In genomic region chr7:25148772-25149575, GRCh38 we compare ENCODE assay signal across 17 cellular contexts. TPM values are rescaled to one million over a fixed set of nuclear protein-coding genes. Genes with fewer than 3 reads are reported as not detected.
DNase-seq lines count a peak whose midpoint lies in the region; ATAC-seq and TF ChIP-seq lines count a peak whose summit lies in the region.
"Had no signal": no experiment of that assay in that cellular context is flagged by ENCODE, and none has a peak within 500 bp of the region (broad histone marks: within the 10 kb centered on the region; RNA-seq: fewer than 3 reads in every experiment).

No MANE protein-coding gene starts in this region.

- peak; percentile 61 for ATAC-seq in HCT116
- no peak for ATAC-seq in foreskin keratinocyte
- no peak for ATAC-seq in HG03342 (IDR thresholded peaks at IDR 0.05; ENCODE audit: unreplicated experiment)
- ATAC-seq in GM19397 (IDR thresholded peaks at IDR 0.05; ENCODE audit: unreplicated experiment), result no peak
- ATAC-seq: activated naive CD4-positive, alpha-beta T cell treated with anti-CD3 and anti-CD28 coated beads, Interleukin-2, amount 50 U/mL, for 72 hours had no signal

- no peak for TF ChIP-seq POLR2A in HCT116 (IDR thresholded peaks at IDR 0.05; ENCODE audit: borderline replicate concordance, extremely low read depth, insufficient read depth, insufficient read length)

- TF ChIP-seq RAD21 in HCT116 (IDR thresholded peaks at IDR 0.05; ENCODE audit: low read depth), result no peak

- no peak overlapping the region for H3K4me3 ChIP-seq in HCT116 (replicated peaks in 1 of 2; ENCODE audit: low read depth in 1 of 2, low read length in 2 of 2)
- H3K4me3 ChIP-seq in PC-9, result no peak overlapping the region

- TF ChIP-seq CTCF in HCT116 (IDR thresholded peaks at IDR 0.05 in 2 of 3, conservative IDR thresholded peaks at IDR 0.05 in 1 of 3; ENCODE audit: borderline replicate concordance in 1 of 3, insufficient read depth in 1 of 3, low read depth in 2 of 3, low read length in 2 of 3) (no peak; a peak in 1 of 6 replicates), PC-9 (conservative IDR thresholded peaks at IDR 0.05) (peak; percentile 36; the same call in 1 of the 2 replicates), foreskin keratinocyte (conservative IDR thresholded peaks at IDR 0.05) (peak; percentile 13)

- intact Hi-C loops in HCT116 (cut with micrococcal nuclease), result no loop called here
- intact Hi-C loops in PC-9 (cut with micrococcal nuclease; ENCODE audit: unreplicated experiment), result no loop called here

- H2AFZ ChIP-seq in HCT116 (ENCODE audit: low read depth, low read length, poor library complexity, severe bottlenecking) (no peak overlapping the region), PC-9 (no peak overlapping the region)

- H3K9me2 ChIP-seq in HCT116 (ENCODE audit: insufficient read depth) (no peaks in the 10 kb centered on the region), PC-9 (ENCODE audit: insufficient read depth) (no peaks in the 10 kb centered on the region)

- no peak overlapping the region for H3K4me2 ChIP-seq in HCT116 (ENCODE audit: low read length)
- no peak overlapping the region for H3K4me2 ChIP-seq in PC-9

- H3K9me3 ChIP-seq in HCT116 (ENCODE audit: control insufficient read depth in 1 of 2, insufficient read depth in 1 of 2, low read depth in 1 of 2, low read length in 2 of 2), result no peaks in the 10 kb centered on the region
- no peaks in the 10 kb centered on the region for H3K9me3 ChIP-seq in PC-9 (ENCODE audit: insufficient read depth, low read depth)

- H3K36me3 ChIP-seq in HCT116 (ENCODE audit: control insufficient read depth in 1 of 2, insufficient read depth in 2 of 2, low read length in 2 of 2), result no peaks in the 10 kb centered on the region
- no peaks in the 10 kb centered on the region for H3K36me3 ChIP-seq in PC-9 (ENCODE audit: low read depth)

- CTCF ChIA-PET in HCT116 (lab: Charles Lee), result no interaction called here
- CTCF ChIA-PET in PC-9 (lab: Charles Lee), result no interaction called here

- POLR2A ChIA-PET in HCT116 (lab: Charles Lee) (no interaction called here), PC-9 (lab: Charles Lee; ENCODE audit: unreplicated experiment) (no interaction called here)

- H3K9ac ChIP-seq in HCT116 (ENCODE audit: low read length), result no peak overlapping the region

- H3F3A ChIP-seq in PC-9 (ENCODE audit: insufficient read depth, low read depth), result no peaks in the 10 kb centered on the region

- peak; percentile 17 for DNase-seq in DMS 273 (lab: John Stamatoyannopoulos, UW; ENCODE audit: unreplicated experiment)
- no peak for DNase-seq in DMS 273 treated with DMSO at 0.1 percent for 48 hours (lab: John Stamatoyannopoulos, UW)
- DNase-seq in HCT116 (ENCODE audit: low read depth, low spot score), result no peak
- no peak for DNase-seq in PC-9
- no peak for DNase-seq in foreskin keratinocyte
- no peak for DNase-seq in cortex of kidney (lab: John Stamatoyannopoulos, UW)
- DNase-seq: 8988T; activated CD4-positive, alpha-beta T cell treated with anti-CD3 and anti-CD28 coated beads, Interleukin-2, amount 50 U/mL, for 1 hour; cerebellar nuclear complex; DMS79 treated with DMSO at 0.1 percent for 48 hours; HCEC 1CT; NCI-H1105 treated with DMSO at 0.1 percent for 48 hours; NCI-H2081 treated with DMSO at 0.1 percent for 48 hours; NK-92 treated with Interleukin-12 subunit alpha and Interleukin-12 subunit beta, amount 100 ng/mL, for 24 hours had no signal

- H3K27me3 ChIP-seq in HCT116 (ENCODE audit: insufficient read depth, low read length), result no peaks in the 10 kb centered on the region
- H3K27me3 ChIP-seq in PC-9 (ENCODE audit: insufficient read depth, low read depth), result peaks cover 4% of the 10 kb centered on the region
- H3K27me3 ChIP-seq in foreskin keratinocyte, result no peaks in the 10 kb centered on the region

- BruUV-seq in HCT116 (replicated peaks; lab: Mats Ljungman, UMichigan), result no TSS peak
- BruUV-seq in PC-9 (replicated peaks; lab: Mats Ljungman, UMichigan), result no TSS peak

- RAD21 ChIA-PET in HCT116 (lab: Charles Lee; ENCODE audit: low non-redundant PET in 1 of 2, low total read pairs in 2 of 2, uncharacterized antibody in 2 of 2, unreplicated experiment in 2 of 2), result no interaction called here

- H3K4me1 ChIP-seq in HCT116 (ENCODE audit: control insufficient read depth in 1 of 2, insufficient read depth in 2 of 2, low read length in 2 of 2), result no peaks in the 10 kb centered on the region
- no peaks in the 10 kb centered on the region for H3K4me1 ChIP-seq in PC-9 (replicated peaks; ENCODE audit: insufficient read depth)
- H3K4me1 ChIP-seq in foreskin keratinocyte, result no peaks in the 10 kb centered on the region

- H4K20me1 ChIP-seq in HCT116 (ENCODE audit: insufficient read depth) (no peaks in the 10 kb centered on the region), PC-9 (ENCODE audit: insufficient read depth) (no peaks in the 10 kb centered on the region)

- H3K79me2 ChIP-seq in HCT116 (ENCODE audit: insufficient read depth, low read length) (no peaks in the 10 kb centered on the region), PC-9 (ENCODE audit: low read depth) (no peaks in the 10 kb centered on the region)

- H3K27ac ChIP-seq in HCT116 (ENCODE audit: low read depth, low read length), result no peak overlapping the region
- H3K27ac ChIP-seq in PC-9, result no peak overlapping the region
- H3K27ac ChIP-seq in foreskin keratinocyte, result no peak overlapping the region

TF ChIP-seq in HCT116, 20 proteins besides CTCF, POLR2A, EP300 and RAD21:
- TF ChIP-seq TCF7L2 (IDR thresholded peaks at IDR 0.05; ENCODE audit: borderline replicate concordance, extremely low read depth, insufficient read depth, insufficient read length), result no peak
- TF ChIP-seq SIN3A (IDR thresholded peaks at IDR 0.05; ENCODE audit: low read depth), result no peak
- no peak for TF ChIP-seq EGR1 (IDR thresholded peaks at IDR 0.05; ENCODE audit: low read depth)
- no peak for TF ChIP-seq EZH2phosphoT487 (IDR thresholded peaks at IDR 0.05; ENCODE audit: borderline replicate concordance)
- no peak for TF ChIP-seq CEBPB (IDR thresholded peaks at IDR 0.05; ENCODE audit: low read depth)
- TF ChIP-seq ZNF274 (IDR thresholded peaks at IDR 0.05; ENCODE audit: low read depth, low read length), result no peak
- TF ChIP-seq REST (IDR thresholded peaks at IDR 0.05; ENCODE audit: low read depth), result no peak
- TF ChIP-seq FOSL1 (IDR thresholded peaks at IDR 0.05; ENCODE audit: low read depth), result no peak
- TF ChIP-seq MAX (IDR thresholded peaks at IDR 0.05), result no peak
- no peak for TF ChIP-seq CBX3 (IDR thresholded peaks at IDR 0.05; ENCODE audit: low read depth)
- TF ChIP-seq JUND (IDR thresholded peaks at IDR 0.05), result no peak
- no peak for TF ChIP-seq ELF1 (IDR thresholded peaks at IDR 0.05; ENCODE audit: borderline replicate concordance, low read depth)
- TF ChIP-seq SRF (IDR thresholded peaks at IDR 0.05; ENCODE audit: low read depth), result no peak
TF ChIP-seq in HCT116: peak in this region for 0.

RNA-seq across cellular contexts. Expression of gene CYCS, which starts 23.9 kb away (rescaled TPM):
- total RNA-seq in HCT116 (2021; ENCODE audit: unreplicated experiment) (224 TPM), PC-9 (2021) (101 and 120 TPM in 2 replicates), foreskin keratinocyte (197 and 213 TPM in 2 replicates)
- 49.2 and 56.9 TPM in 2 replicates for polyA plus RNA-seq in HCT116 (2012)
- polyA plus RNA-seq in foreskin keratinocyte, result 183 and 230 TPM in 2 replicates

Comparison
In these comparisons a context has a peak if more than half of its experiments do, and no peak if none do; other contexts are left out.
1. CTCF ChIP-seq: peak in PC-9 (single experiment) and foreskin keratinocyte (single experiment); none in HCT116 (0 of 3).